ENCODE assay signal across 8 cellular contexts in genomic region chr4:24988776-24989175, GRCh38. TPM values are rescaled to one million over a fixed set of nuclear protein-coding genes. Genes with fewer than 3 reads are reported as not detected.
DNase-seq lines count a peak whose midpoint lies in the region; ATAC-seq and TF ChIP-seq lines count a peak whose summit lies in the region.

No MANE protein-coding gene starts in this region.

- DNase-seq in GM12865 (ENCODE audit: low read depth) (no peak), NCI-H524 treated with DMSO at 0.1 percent for 48 hours (lab: John Stamatoyannopoulos, UW) (peak; percentile 17), epithelial cell of proximal tubule (ENCODE audit: low read depth) (no peak), neural progenitor cell (ENCODE audit: low spot score) (peak; percentile 61), colonic mucosa (no peak), T-helper 2 cell (no peak)

- no peak overlapping the region for H3K27ac Mint-ChIP-seq in neural progenitor cell

- H2AFZ ChIP-seq in neural progenitor cell (replicated peaks): no peak overlapping the region

- H3K79me2 ChIP-seq in neural progenitor cell (ENCODE audit: low read depth): no peaks in the 10 kb centered on the region

- H3K27me3 ChIP-seq in neural progenitor cell (no peaks in the 10 kb centered on the region), colonic mucosa (no peaks in the 10 kb centered on the region)

- H3K4me3 ChIP-seq in GM12865 (ENCODE audit: low read depth, low read length) (no peak overlapping the region), epithelial cell of proximal tubule (ENCODE audit: low read depth, low read length) (no peak overlapping the region), neural progenitor cell (no peak overlapping the region), colonic mucosa (no peak overlapping the region)

- H3K9me3 ChIP-seq in neural progenitor cell (ENCODE audit: low read depth) (no peaks in the 10 kb centered on the region), colonic mucosa (no peaks in the 10 kb centered on the region)

- H3K9ac ChIP-seq in neural progenitor cell (no peak overlapping the region), colonic mucosa (ENCODE audit: low read depth in 2 of 2, low read length in 2 of 2) (no peak overlapping the region)

- H3K27ac ChIP-seq in neural progenitor cell (no peak overlapping the region), colonic mucosa (no peak overlapping the region)

- peaks cover 10% of the 10 kb centered on the region for H3K4me1 ChIP-seq in neural progenitor cell
- no peaks in the 10 kb centered on the region for H3K4me1 ChIP-seq in colonic mucosa

- intact Hi-C loops in colonic mucosa (cut with DNase I): no loop called here

- no peaks in the 10 kb centered on the region for H3K36me3 ChIP-seq in neural progenitor cell
- no peaks in the 10 kb centered on the region for H3K36me3 ChIP-seq in colonic mucosa

- H3K27me3 Mint-ChIP-seq in neural progenitor cell (ENCODE audit: insufficient read depth, low read depth): peaks cover 3% of the 10 kb centered on the region

- no peak for ATAC-seq in HG02610 (IDR thresholded peaks at IDR 0.05; ENCODE audit: unreplicated experiment)
- no peak for ATAC-seq in HG03135 (IDR thresholded peaks at IDR 0.05; ENCODE audit: unreplicated experiment)

- H4K20me1 ChIP-seq in neural progenitor cell (ENCODE audit: low read depth): no peaks in the 10 kb centered on the region

- peaks cover 10% of the 10 kb centered on the region for H3F3A ChIP-seq in neural progenitor cell (ENCODE audit: low read depth)

- peaks cover 18% of the 10 kb centered on the region for H3K4me1 Mint-ChIP-seq in neural progenitor cell

- H3K9me3 Mint-ChIP-seq in neural progenitor cell: peaks cover 8% of the 10 kb centered on the region

- H3K4me3 Mint-ChIP-seq in neural progenitor cell: no peak overlapping the region

- H3K4me2 ChIP-seq in neural progenitor cell: no peak overlapping the region

- TF ChIP-seq CTCF in GM12865 (IDR thresholded peaks at IDR 0.05; ENCODE audit: insufficient read depth, low read depth, low read length, missing control alignments): peak; percentile 13
- peak; percentile 88 for TF ChIP-seq CTCF in epithelial cell of proximal tubule (conservative IDR thresholded peaks at IDR 0.05; ENCODE audit: low read depth, low read length)
- TF ChIP-seq CTCF in neural progenitor cell (IDR thresholded peaks at IDR 0.05): peak; percentile 69
- TF ChIP-seq CTCF in colonic mucosa (IDR thresholded peaks at IDR 0.05): no peak

- peaks cover 2% of the 10 kb centered on the region for H3K36me3 Mint-ChIP-seq in neural progenitor cell

RNA-seq across cellular contexts. Expression of gene LGI2, which starts 42.0 kb away (rescaled TPM):
- total RNA-seq in epithelial cell of proximal tubule (under 0.01 and 2.5 TPM in 2 replicates), neural progenitor cell (ENCODE audit: low replicate concordance) (0.56 and 0.99 TPM in 2 replicates), colonic mucosa (under 1 TPM; 0.32 to 0.82 TPM)

Comparison
In these comparisons a context has a peak if more than half of its experiments do, and no peak if none do; other contexts are left out.
1. DNase-seq: peak in NCI-H524 treated with DMSO at 0.1 percent for 48 hours (single experiment) and neural progenitor cell (single experiment); none in GM12865 (single experiment), epithelial cell of proximal tubule (single experiment), colonic mucosa (single experiment) and T-helper 2 cell (0 of 5).